Comparison of ENCODE assay signal across 18 cellular contexts in the genomic region with DNA sequence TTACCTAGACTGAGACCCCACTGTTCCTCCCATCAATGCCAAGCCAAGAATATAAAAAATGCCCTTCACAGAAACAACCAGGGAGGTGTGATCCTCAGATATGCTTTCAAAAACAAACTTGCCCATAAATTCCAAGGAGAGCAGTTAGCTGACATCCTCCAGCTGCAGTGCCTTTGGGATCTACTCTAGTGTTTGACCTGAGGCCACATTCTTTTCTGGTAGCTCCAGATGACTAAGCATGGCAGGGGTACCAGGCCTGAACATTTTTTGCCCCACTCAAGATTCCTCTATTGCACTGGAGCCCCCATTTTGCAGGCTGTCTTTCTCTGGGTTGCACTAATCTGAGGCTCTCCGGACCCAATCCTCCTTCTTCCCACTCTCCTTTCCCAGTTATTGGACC. TPM values are rescaled to one million over a fixed set of nuclear protein-coding genes. Genes with fewer than 3 reads are reported as not detected.
"Had no signal": no experiment of that assay in that cellular context is flagged by ENCODE, and none has a peak within 500 bp of the region (broad histone marks: within the 10 kb centered on the region; RNA-seq: fewer than 3 reads in every experiment).

No MANE protein-coding gene starts in this region.

- H3K9me3 ChIP-seq: lower lobe of right lung, right atrium auricular region, suprapubic skin, vagina had no signal

- H3K27ac ChIP-seq: lower lobe of right lung, right atrium auricular region, suprapubic skin, vagina, VCaP had no signal

- H3K36me3 Mint-ChIP-seq: activated naive CD8-positive, alpha-beta T cell had no signal

- H3K4me1 Mint-ChIP-seq: nephron; stimulated activated naive CD8-positive, alpha-beta T cell treated with anti-CD3 and anti-CD28 coated beads, Interleukin-15, amount 100 ng/mL, for 72 hours had no signal

- ATAC-seq: activated T-cell treated with anti-CD3 and anti-CD28 coated beads, Interleukin-2, amount 50 U/mL, for 72 hours; lower lobe of right lung; stimulated activated naive CD8-positive, alpha-beta T cell treated with anti-CD3 and anti-CD28 coated beads, Interleukin-15, amount 100 ng/mL, for 72 hours had no signal

- DNase-seq: activated CD4-positive, alpha-beta T cell treated with anti-CD3 and anti-CD28 coated beads, Interleukin-2, amount 50 U/mL, for 1 hour; activated CD4-positive, CD25-positive, alpha-beta regulatory T cell treated with anti-CD3 and anti-CD28 coated beads, Interleukin-2, amount 50 U/mL, for 72 hours; activated CD8-positive, alpha-beta memory T cell treated with anti-CD3 and anti-CD28 coated beads for 24 hours; activated gamma-delta T cell treated with Interleukin-2 at 50 U/mL for 16 hours; activated T-cell treated with anti-CD3 and anti-CD28 coated beads, Interleukin-2, amount 50 U/mL, for 72 hours; left cardiac atrium; lower lobe of right lung; nucleus accumbens; stimulated activated CD4-positive, alpha-beta T cell treated with anti-CD3 and anti-CD28 coated beads, Interleukin-2, amount 100 ng/mL, for 24 hours; stimulated activated naive CD8-positive, alpha-beta T cell treated with anti-CD3 and anti-CD28 coated beads, Interleukin-15, amount 100 ng/mL, for 72 hours; SW 1271; T-helper 2 cell had no signal

- H3K4me3 Mint-ChIP-seq: activated naive CD8-positive, alpha-beta T cell; activated T-cell treated with anti-CD3 and anti-CD28 coated beads, Interleukin-2, amount 50 U/mL, for 72 hours; nephron; stimulated activated naive CD8-positive, alpha-beta T cell treated with anti-CD3 and anti-CD28 coated beads, Interleukin-15, amount 100 ng/mL, for 72 hours had no signal

- H3K4me1 ChIP-seq: vagina had no signal

- H3K36me3 ChIP-seq: lower lobe of right lung, right atrium auricular region, suprapubic skin, vagina had no signal

- H3K27ac Mint-ChIP-seq: activated naive CD8-positive, alpha-beta T cell; activated T-cell treated with anti-CD3 and anti-CD28 coated beads, Interleukin-2, amount 50 U/mL, for 72 hours; stimulated activated naive CD8-positive, alpha-beta T cell treated with anti-CD3 and anti-CD28 coated beads, Interleukin-15, amount 100 ng/mL, for 72 hours had no signal

- H3K27me3 ChIP-seq: right atrium auricular region, suprapubic skin, vagina had no signal

- H3K9me3 Mint-ChIP-seq: stimulated activated naive CD8-positive, alpha-beta T cell treated with anti-CD3 and anti-CD28 coated beads, Interleukin-15, amount 100 ng/mL, for 72 hours had no signal

- H3K4me3 ChIP-seq: lower lobe of right lung, right atrium auricular region, suprapubic skin, vagina had no signal

RNA-seq across cellular contexts. Expression of a gene that starts 27.9 kb away (rescaled TPM):
- total RNA-seq: activated T-cell treated with anti-CD3 and anti-CD28 coated beads, Interleukin-2, amount 50 U/mL, for 72 hours had no signal
